In genomic region chr20:24086121-24086520, GRCh38 we compare ENCODE assay signal across 35 cellular contexts.
"Had no signal": no experiment of that assay in that cellular context is flagged by ENCODE, and none has a peak within 500 bp of the region (broad histone marks: within the 10 kb centered on the region; RNA-seq: fewer than 3 reads in every experiment).

No MANE protein-coding gene starts in this region.

- ATAC-seq: activated CD8-positive, alpha-beta T cell treated with anti-CD3 and anti-CD28 coated beads for 36 hours; activated naive CD4-positive, alpha-beta T cell treated with anti-CD3 and anti-CD28 coated beads, Interleukin-2, amount 50 U/mL, for 72 hours; activated T-cell treated with anti-CD3 and anti-CD28 coated beads, Interleukin-2, amount 50 U/mL, for 4 hours; activated T-cell treated with anti-CD3 and anti-CD28 coated beads, Interleukin-2, amount 50 U/mL, for 72 hours; activated T-helper 17 cell treated with anti-CD3 and anti-CD28 coated beads, Interleukin-2, amount 50 U/mL, for 72 hours; body of pancreas; T-cell had no signal

- H3K4me3 Mint-ChIP-seq: activated B cell treated with CpG ODN at 0.5 μM for 24 hours; activated CD4-positive, alpha-beta memory T cell treated with anti-CD3 and anti-CD28 coated beads for 36 hours; activated CD4-positive, alpha-beta T cell treated with anti-CD3 and anti-CD28 coated beads, Interleukin-2, amount 10 ng/mL, durations not matched to agents 24 days and 14 days; activated CD8-positive, alpha-beta T cell treated with anti-CD3 and anti-CD28 coated beads for 36 hours; activated naive CD4-positive, alpha-beta T cell treated with anti-CD3 and anti-CD28 coated beads for 36 hours; activated naive CD8-positive, alpha-beta T cell treated with anti-CD3 and anti-CD28 coated beads for 36 hours; activated T-cell treated with anti-CD3 and anti-CD28 coated beads, Interleukin-2, amount 50 U/mL, for 4 hours; activated T-cell treated with anti-CD3 and anti-CD28 coated beads, Interleukin-2, amount 50 U/mL, for 72 hours; activated T-helper 1 cell treated with anti-CD3 and anti-CD28 coated beads, Interleukin-12 subunit alpha, Interleukin-12 subunit beta, Interleukin-2, Interleukin-4 antibody, amounts not matched to agents 30 ng/mL and 10 ng/mL and 1 ng/mL, durations not matched to agents 14 hours and 24 hours and 36 hours; activated T-helper 17 cell treated with anti-CD3 and anti-CD28 coated beads, Interleukin-2, amount 50 U/mL, for 72 hours; T-cell; T-helper 2 cell treated with Interferon-gamma antibody and Interleukin-4, amounts not matched to agents 5 μg/mL and 100 μg/mL, for 36 hours had no signal

- H3K4me1 ChIP-seq: adrenal gland, body of pancreas, breast epithelium had no signal

- H3K4me3 ChIP-seq: adrenal gland, body of pancreas, breast epithelium, cardiac muscle cell had no signal

- H3K27me3 Mint-ChIP-seq: activated B cell treated with CpG ODN at 0.5 μM for 24 hours; activated CD4-positive, alpha-beta memory T cell treated with anti-CD3 and anti-CD28 coated beads for 36 hours; activated naive CD8-positive, alpha-beta T cell treated with anti-CD3 and anti-CD28 coated beads for 36 hours; T-cell had no signal

- H3K27ac Mint-ChIP-seq: activated B cell treated with CpG ODN at 0.5 μM for 24 hours; activated CD4-positive, alpha-beta memory T cell treated with anti-CD3 and anti-CD28 coated beads for 36 hours; activated CD4-positive, alpha-beta T cell treated with anti-CD3 and anti-CD28 coated beads, Interleukin-2, amount 10 ng/mL, durations not matched to agents 24 days and 14 days; activated CD8-positive, alpha-beta T cell treated with anti-CD3 and anti-CD28 coated beads for 36 hours; activated naive CD4-positive, alpha-beta T cell treated with anti-CD3 and anti-CD28 coated beads for 36 hours; activated naive CD4-positive, alpha-beta T cell treated with anti-CD3 and anti-CD28 coated beads, Interleukin-2, amount 50 U/mL, for 72 hours; activated naive CD8-positive, alpha-beta T cell treated with anti-CD3 and anti-CD28 coated beads for 36 hours; activated T-cell treated with anti-CD3 and anti-CD28 coated beads, Interleukin-2, amount 50 U/mL, for 72 hours; activated T-helper 1 cell treated with anti-CD3 and anti-CD28 coated beads, Interleukin-12 subunit alpha, Interleukin-12 subunit beta, Interleukin-2, Interleukin-4 antibody, amounts not matched to agents 30 ng/mL and 10 ng/mL and 1 ng/mL, durations not matched to agents 14 hours and 24 hours and 36 hours; activated T-helper 17 cell treated with anti-CD3 and anti-CD28 coated beads, Interleukin-2, amount 50 U/mL, for 72 hours; T-cell; T-helper 2 cell treated with Interferon-gamma antibody and Interleukin-4, amounts not matched to agents 5 μg/mL and 100 μg/mL, for 36 hours had no signal

- H3K36me3 Mint-ChIP-seq: activated CD4-positive, alpha-beta memory T cell treated with anti-CD3 and anti-CD28 coated beads for 36 hours; activated naive CD4-positive, alpha-beta T cell treated with anti-CD3 and anti-CD28 coated beads, Interleukin-2, amount 50 U/mL, for 72 hours; activated naive CD8-positive, alpha-beta T cell treated with anti-CD3 and anti-CD28 coated beads for 36 hours; T-cell had no signal

- H3K4me1 Mint-ChIP-seq: activated B cell treated with CpG ODN at 0.5 μM for 24 hours; activated CD4-positive, alpha-beta T cell treated with anti-CD3 and anti-CD28 coated beads, Interleukin-2, amount 10 ng/mL, durations not matched to agents 24 days and 14 days; activated naive CD8-positive, alpha-beta T cell treated with anti-CD3 and anti-CD28 coated beads for 36 hours; activated T-helper 17 cell treated with anti-CD3 and anti-CD28 coated beads, Interleukin-2, amount 50 U/mL, for 72 hours; T-cell had no signal

- H3K27ac ChIP-seq: adrenal gland, body of pancreas, brain microvascular endothelial cell, breast epithelium, cardiac muscle cell, VCaP had no signal

- DNase-seq: activated B cell treated with CpG ODN at 0.5 μM for 24 hours; activated CD4-positive, alpha-beta memory T cell treated with anti-CD3 and anti-CD28 coated beads for 36 hours; activated CD4-positive, alpha-beta T cell treated with anti-CD3 and anti-CD28 coated beads for 4 hours; activated CD4-positive, alpha-beta T cell treated with anti-CD3 and anti-CD28 coated beads, Interleukin-2, amount 10 ng/mL, durations not matched to agents 24 days and 14 days; activated CD4-positive, alpha-beta T cell treated with anti-CD3 and anti-CD28 coated beads, Interleukin-2, amount 50 U/mL, for 1 hour; activated CD4-positive, alpha-beta T cell treated with anti-CD3 and anti-CD28 coated beads, Interleukin-2, amount 50 U/mL, for 4 hours; activated CD4-positive, CD25-positive, alpha-beta regulatory T cell treated with anti-CD3 and anti-CD28 coated beads, Interleukin-2, amount 50 U/mL, for 72 hours; activated CD8-positive, alpha-beta memory T cell treated with anti-CD3 and anti-CD28 coated beads, Interleukin-2, amount 50 U/mL, for 4 hours; activated CD8-positive, alpha-beta T cell treated with anti-CD3 and anti-CD28 coated beads for 36 hours; activated effector memory CD4-positive, alpha-beta T cell treated with anti-CD3 and anti-CD28 coated beads, Interleukin-2, amount 50 U/mL, for 16 hours; activated gamma-delta T cell treated with Interleukin-2 at 50 U/mL for 16 hours; activated naive CD4-positive, alpha-beta T cell; activated naive CD4-positive, alpha-beta T cell treated with anti-CD3 and anti-CD28 coated beads for 36 hours; activated naive CD4-positive, alpha-beta T cell treated with anti-CD3 and anti-CD28 coated beads, Interleukin-2, amount 50 U/mL, for 16 hours; activated naive CD8-positive, alpha-beta T cell treated with anti-CD3 and anti-CD28 coated beads for 36 hours; activated T-cell treated with anti-CD3 and anti-CD28 coated beads for 4 hours; activated T-cell treated with anti-CD3 and anti-CD28 coated beads, Interleukin-2, amount 50 U/mL, for 1 hour; activated T-cell treated with anti-CD3 and anti-CD28 coated beads, Interleukin-2, amount 50 U/mL, for 4 hours; activated T-cell treated with anti-CD3 and anti-CD28 coated beads, Interleukin-2, amount 50 U/mL, for 72 hours; amniotic stem cell; aorta; body of pancreas; brain microvascular endothelial cell; caudate nucleus; T-cell; T-helper 2 cell; T-helper 9 cell had no signal

- H3K9me3 ChIP-seq: adrenal gland, body of pancreas, breast epithelium had no signal

- H3K27me3 ChIP-seq: adrenal gland, body of pancreas, brain microvascular endothelial cell, breast epithelium had no signal

- H3K36me3 ChIP-seq: adrenal gland, brain microvascular endothelial cell, breast epithelium, cardiac muscle cell had no signal
